In the genomic region with DNA sequence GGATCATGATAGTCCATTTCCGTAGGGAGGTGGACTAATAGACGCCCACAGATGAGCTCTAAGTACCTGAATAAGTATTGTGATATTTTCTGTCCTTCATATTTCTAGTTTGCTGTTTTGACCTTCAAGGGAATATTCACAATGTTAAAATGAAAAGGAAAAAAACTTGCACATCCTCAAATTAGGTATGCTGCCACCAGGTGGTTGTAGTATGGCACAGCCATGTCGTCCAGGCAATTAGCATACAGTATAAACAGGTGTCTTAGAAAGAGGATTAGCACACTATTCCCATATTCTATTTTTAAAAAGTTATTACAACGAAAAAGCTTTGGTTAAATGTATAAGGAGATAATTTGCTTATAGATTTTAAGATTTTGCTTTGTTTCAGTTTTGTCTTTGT, we compare ENCODE assay signal across 8 cellular contexts.
DNase-seq lines count a peak whose midpoint lies in the region; ATAC-seq and TF ChIP-seq lines count a peak whose summit lies in the region.

No MANE protein-coding gene starts in this region.

- intact Hi-C loops in natural killer cell (cut with micrococcal nuclease) (loop anchor here (5.0 kb wide), 1 partner anchor 918 kb away; no protein-coding TSS in a partner anchor), colonic mucosa (cut with DNase I) (no loop called here)

- H3K27me3 Mint-ChIP-seq in natural killer cell (ENCODE audit: low read depth in 2 of 2) (peaks cover 3 to 14% of the 10 kb centered on the region in 2 donors), osteocyte (ENCODE audit: unreplicated experiment) (no peaks in the 10 kb centered on the region)
- H3K27me3 Mint-ChIP-seq in natural killer cell treated with Interleukin-12 subunit alpha and Interleukin-12 subunit beta and Interleukin-15 and Interleukin-18, amount 100 ng/mL, for 72 hours, result peaks cover 7 to 12% of the 10 kb centered on the region in 2 donors

- no peak for ATAC-seq in natural killer cell
- no peak for ATAC-seq in natural killer cell treated with Interleukin-12 subunit alpha and Interleukin-12 subunit beta and Interleukin-15 and Interleukin-18, amount 100 ng/mL, for 72 hours
- peak; percentile 64 for ATAC-seq in HG02763 (IDR thresholded peaks at IDR 0.05; ENCODE audit: unreplicated experiment)

- no peaks in the 10 kb centered on the region for H3K4me1 ChIP-seq in colonic mucosa

- no peak overlapping the region for H3K27ac ChIP-seq in colonic mucosa

- TF ChIP-seq CTCF in natural killer cell (IDR thresholded peaks at IDR 0.05) (peak; percentile 27), colonic mucosa (IDR thresholded peaks at IDR 0.05) (peak; percentile 50), osteocyte (IDR thresholded peaks at IDR 0.05) (peak; percentile 66)

- H3K27ac Mint-ChIP-seq in natural killer cell (no peak overlapping the region), osteocyte (ENCODE audit: unreplicated experiment) (no peak overlapping the region)
- no peak overlapping the region for H3K27ac Mint-ChIP-seq in natural killer cell treated with Interleukin-12 subunit alpha and Interleukin-12 subunit beta and Interleukin-15 and Interleukin-18, amount 100 ng/mL, for 72 hours

- H3K4me1 Mint-ChIP-seq in natural killer cell (no peaks in the 10 kb centered on the region), osteocyte (ENCODE audit: unreplicated experiment) (no peaks in the 10 kb centered on the region)
- H3K4me1 Mint-ChIP-seq in natural killer cell treated with Interleukin-12 subunit alpha and Interleukin-12 subunit beta and Interleukin-15 and Interleukin-18, amount 100 ng/mL, for 72 hours (ENCODE audit: low read depth in 2 of 2), result peaks cover 0 to 4% of the 10 kb centered on the region in 2 donors

- H3K36me3 ChIP-seq in colonic mucosa, result no peaks in the 10 kb centered on the region

- DNase-seq in natural killer cell (no peak), NCI-H510A (lab: John Stamatoyannopoulos, UW) (peak; percentile 6), colonic mucosa (peak; percentile 23), osteocyte (ENCODE audit: extremely low spot score, unreplicated experiment) (no peak), UCSD-AML1 (lab: John Stamatoyannopoulos, UW; ENCODE audit: unreplicated experiment) (no peak)
- no peak for DNase-seq in natural killer cell treated with Interleukin-12 subunit alpha and Interleukin-12 subunit beta and Interleukin-15 and Interleukin-18, amount 100 ng/mL, for 72 hours (ENCODE audit: low spot score)
- no peak for DNase-seq in activated CD8-positive, alpha-beta memory T cell treated with anti-CD3 and anti-CD28 coated beads, Interleukin-2, amount 50 U/mL, for 4 hours

- H3K36me3 Mint-ChIP-seq in natural killer cell (no peaks in the 10 kb centered on the region), osteocyte (ENCODE audit: unreplicated experiment) (no peaks in the 10 kb centered on the region)
- H3K36me3 Mint-ChIP-seq in natural killer cell treated with Interleukin-12 subunit alpha and Interleukin-12 subunit beta and Interleukin-15 and Interleukin-18, amount 100 ng/mL, for 72 hours, result no peaks in the 10 kb centered on the region

- H3K4me3 Mint-ChIP-seq in natural killer cell (no peak overlapping the region), osteocyte (ENCODE audit: unreplicated experiment) (no peak overlapping the region)
- H3K4me3 Mint-ChIP-seq in natural killer cell treated with Interleukin-12 subunit alpha and Interleukin-12 subunit beta and Interleukin-15 and Interleukin-18, amount 100 ng/mL, for 72 hours, result no peak overlapping the region

- H3K9me3 Mint-ChIP-seq in natural killer cell (no peaks in the 10 kb centered on the region), osteocyte (ENCODE audit: unreplicated experiment) (no peaks in the 10 kb centered on the region)
- H3K9me3 Mint-ChIP-seq in natural killer cell treated with Interleukin-12 subunit alpha and Interleukin-12 subunit beta and Interleukin-15 and Interleukin-18, amount 100 ng/mL, for 72 hours, result no peaks in the 10 kb centered on the region

- no peaks in the 10 kb centered on the region for H3K27me3 ChIP-seq in colonic mucosa

- H3K9ac ChIP-seq in colonic mucosa (ENCODE audit: low read depth in 2 of 2, low read length in 2 of 2), result no peak overlapping the region

- no peaks in the 10 kb centered on the region for H3K9me3 ChIP-seq in colonic mucosa

- H3K4me3 ChIP-seq in colonic mucosa, result no peak overlapping the region

Comparison
In these comparisons a context has a peak if more than half of its experiments do, and no peak if none do; other contexts are left out.
1. DNase-seq: peak in NCI-H510A (single experiment) and colonic mucosa (single experiment); none in natural killer cell (single experiment), natural killer cell treated with Interleukin-12 subunit alpha and Interleukin-12 subunit beta and Interleukin-15 and Interleukin-18, amount 100 ng/mL, for 72 hours (single experiment), osteocyte (single experiment), UCSD-AML1 (single experiment) and activated CD8-positive, alpha-beta memory T cell treated with anti-CD3 and anti-CD28 coated beads, Interleukin-2, amount 50 U/mL, for 4 hours (single experiment).
2. Peak in every context shown above with its lines, with median percentiles within 50 percentile points of each other: CTCF ChIP-seq.